13 cellular contexts compared by ENCODE assay signal in the genomic region with DNA sequence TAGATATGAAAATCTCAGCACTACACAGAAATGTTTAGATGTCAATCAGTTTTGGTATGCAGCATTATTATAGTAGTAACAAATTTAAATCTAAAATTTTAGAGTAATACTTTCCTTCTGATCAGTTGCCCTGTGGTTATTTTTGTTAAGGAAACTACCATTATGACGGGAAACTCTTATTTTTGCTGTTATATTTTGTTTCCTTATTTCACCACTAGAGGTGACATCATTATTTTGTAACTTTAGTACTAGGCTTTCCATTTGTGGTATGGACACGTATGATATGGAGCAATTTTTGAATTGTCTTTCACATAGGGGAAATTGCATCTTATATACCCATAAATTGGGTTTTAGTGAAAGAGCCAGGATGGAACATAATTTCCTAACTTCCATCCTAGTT. TPM values are rescaled to one million over a fixed set of nuclear protein-coding genes. Genes with fewer than 3 reads are reported as not detected.
DNase-seq lines count a peak whose midpoint lies in the region; ATAC-seq, FAIRE-seq and TF ChIP-seq lines count a peak whose summit lies in the region.
"Had no signal": no experiment of that assay in that cellular context is flagged by ENCODE, and none has a peak within 500 bp of the region (broad histone marks: within the 10 kb centered on the region; RNA-seq: fewer than 3 reads in every experiment).

No MANE protein-coding gene starts in this region.

- no peak for TF ChIP-seq CTCF in A549 (IDR thresholded peaks at IDR 0.05)
- no peak for TF ChIP-seq CTCF in K562 (IDR thresholded peaks at IDR 0.05 in 2 of 3, conservative IDR thresholded peaks at IDR 0.05 in 1 of 3; ENCODE audit: insufficient read depth in 2 of 3, low read depth in 1 of 3, low read length in 3 of 3)

- TF ChIP-seq POLR2A in A549 (IDR thresholded peaks at IDR 0.05; ENCODE audit: low read length) (no peak), K562 (conservative IDR thresholded peaks at IDR 0.05) (no peak), erythroblast (IDR thresholded peaks at IDR 0.05; ENCODE audit: low read length) (no peak)

- FAIRE-seq in A549 (lab: Jason Lieb, UNC) (peak; percentile 13), K562 (lab: Jason Lieb, UNC) (no peak)

- no peaks in the 10 kb centered on the region for H3K27me3 ChIP-seq in K562 (ENCODE audit: control insufficient read depth in 2 of 2, insufficient read depth in 2 of 2, low read length in 2 of 2)
- H3K27me3 ChIP-seq: heart left ventricle, right lobe of liver had no signal

- WGBS in A549 (ENCODE audit: missing lambda C conversion rate): 68% methylated on average over 2 of the region's 2 CpGs
- 24% methylated on average over 2 of the region's 2 CpGs for WGBS in K562 (ENCODE audit: insufficient coverage, low coverage, missing lambda C conversion rate)

- no peaks in the 10 kb centered on the region for H3K9me1 ChIP-seq in K562 (ENCODE audit: control insufficient read depth, insufficient read depth, low read length)

- CTCF ChIA-PET in A549 (lab: Yijun Ruan, JAX): no interaction called here
- CTCF ChIA-PET in K562 (lab: Yijun Ruan, JAX; ENCODE audit: low intra/inter-chr PET ratio): no interaction called here

- H3K79me2 ChIP-seq in K562 (ENCODE audit: control insufficient read depth, insufficient read depth, low read length): no peaks in the 10 kb centered on the region

- H3K36me3 ChIP-seq in K562 (ENCODE audit: control insufficient read depth, insufficient read depth, low read length): no peaks in the 10 kb centered on the region
- H3K36me3 ChIP-seq: right lobe of liver had no signal

- POLR2A ChIA-PET in A549 (lab: Yijun Ruan, JAX): no interaction called here
- POLR2A ChIA-PET in K562 (lab: Yijun Ruan, JAX): no interaction called here

- H2AFZ ChIP-seq in K562 (ENCODE audit: low read depth, low read length): no peak overlapping the region

- TF ChIP-seq EP300 in A549 (IDR thresholded peaks at IDR 0.05) (no peak), K562 (IDR thresholded peaks at IDR 0.05; ENCODE audit: low read length) (no peak)

- no peak for TF ChIP-seq RAD21 in A549 (conservative IDR thresholded peaks at IDR 0.05 in 1 of 2, IDR thresholded peaks at IDR 0.05 in 1 of 2)
- TF ChIP-seq RAD21 in K562 (CRISPR knock-in tag; conservative IDR thresholded peaks at IDR 0.05 in 1 of 2, IDR thresholded peaks at IDR 0.05 in 1 of 2): no peak

- H3K4me1 ChIP-seq in A549 (peaks cover 5% of the 10 kb centered on the region; the same call in 1 of the 3 replicates), K562 (replicated peaks in 1 of 2; ENCODE audit: control insufficient read depth in 2 of 2, insufficient read depth in 2 of 2, low read length in 2 of 2) (no peaks in the 10 kb centered on the region; a peak in 1 of 5 replicates)

- no peaks in the 10 kb centered on the region for H4K20me1 ChIP-seq in K562 (replicated peaks; ENCODE audit: control insufficient read depth, insufficient read depth, low read length)

- H3K4me2 ChIP-seq in A549 (no peak overlapping the region), K562 (ENCODE audit: insufficient read depth, low read length) (no peak overlapping the region)

- in situ Hi-C loops in K562 (cut with MboI): no loop called here

- H3K9me3 ChIP-seq in A549 (no peaks in the 10 kb centered on the region), K562 (replicated peaks; ENCODE audit: control insufficient read depth, insufficient read depth, low read depth, low read length) (no peaks in the 10 kb centered on the region)
- H3K9me3 ChIP-seq: heart left ventricle, right lobe of liver, thoracic aorta had no signal

- H3K27ac ChIP-seq in A549: no peak overlapping the region
- no peak overlapping the region for H3K27ac ChIP-seq in K562 (ENCODE audit: extremely low read depth, low read depth, low read length)
- H3K27ac ChIP-seq: heart left ventricle, right lobe of liver, thoracic aorta had no signal

- ATAC-seq in A549 (no peak), GM18907 (IDR thresholded peaks at IDR 0.05; ENCODE audit: unreplicated experiment) (peak; percentile 52), HG03442 (IDR thresholded peaks at IDR 0.05; ENCODE audit: unreplicated experiment) (peak; percentile 32), K562 (no peak), left colon (no peak)
- ATAC-seq: heart left ventricle had no signal

- no peak overlapping the region for H3K9ac ChIP-seq in K562 (ENCODE audit: insufficient read depth in 1 of 2, low read depth in 2 of 2, low read length in 2 of 2)

- DNase-seq in A549 (ENCODE audit: low read depth in 1 of 2, low spot score in 1 of 2) (no peak), K562 (ENCODE audit: extremely low read depth in 1 of 4, low spot score in 3 of 4) (peak in 1 of 4 experiments; percentile 12), AG08396 (ENCODE audit: low spot score) (no peak), erythroblast (lab: John Stamatoyannopoulos, UW) (no peak), left colon (no peak), NCI-H69 (lab: John Stamatoyannopoulos, UW) (no peak)
- DNase-seq: CD8-positive, alpha-beta memory T cell; heart left ventricle; NCI-H82; right lobe of liver had no signal

- H3K4me3 ChIP-seq in A549: no peak overlapping the region
- no peak overlapping the region for H3K4me3 ChIP-seq in K562
- H3K4me3 ChIP-seq: heart left ventricle, right lobe of liver, thoracic aorta had no signal

- no TSS peak for BruUV-seq in K562 (replicated peaks; lab: Mats Ljungman, UMichigan)

- intact Hi-C loops in K562 (cut with micrococcal nuclease) (no loop called here), left colon (cut with DNase I, micrococcal nuclease) (no loop called here)

TF ChIP-seq in A549, 52 proteins besides CTCF, POLR2A, EP300 and RAD21 (continues in another document):
- TF ChIP-seq MYC (IDR thresholded peaks at IDR 0.05; ENCODE audit: borderline replicate concordance, low read length) (no peak), CBX2 (IDR thresholded peaks at IDR 0.05; ENCODE audit: borderline replicate concordance, low read depth) (no peak), ZC3H11A (IDR thresholded peaks at IDR 0.05) (no peak), ATOH8 (CRISPR knock-in tag; IDR thresholded peaks at IDR 0.05; ENCODE audit: low read depth) (no peak), GATA3 (IDR thresholded peaks at IDR 0.05; ENCODE audit: borderline replicate concordance) (no peak), RFX5 (IDR thresholded peaks at IDR 0.05) (no peak), RARB (CRISPR knock-in tag; IDR thresholded peaks at IDR 0.05) (no peak), MAX (IDR thresholded peaks at IDR 0.05) (no peak)

TF ChIP-seq in K562, 482 proteins besides CTCF, POLR2A, EP300 and RAD21 (continues in another document):
- TF ChIP-seq ZKSCAN8 (CRISPR knock-in tag; IDR thresholded peaks at IDR 0.05) (no peak), PRDM10 (IDR thresholded peaks at IDR 0.05; ENCODE audit: partially characterized antibody) (no peak)

RNA-seq across cellular contexts. Expression of gene PPP4R2, which starts 19.6 kb away (rescaled TPM):
- 42.9 and 68.4 TPM in 2 replicates for polyA plus RNA-seq in A549 (2011; rRNA removed)
- 7.9 and 8.2 TPM in 2 replicates for polyA plus RNA-seq in A549 (2012; cell fraction: cytosol; rRNA removed)
- polyA plus RNA-seq in A549 (2012; cell fraction: nucleus; rRNA removed): 2.7 and 4.5 TPM in 2 replicates
- polyA plus RNA-seq in A549 (2017; fragmentation: RNase III; extraction: RNeasy Plus Mini Kit Qiagen cat#74134 plus additional on column Dnase treatment): 39.3 to 42.0 TPM (median 39.5 TPM) in 3 replicates
- polyA minus RNA-seq in A549 (2011; rRNA and poly(A)+ RNA removed): 9.8 and 11.9 TPM in 2 replicates
- 13.1 and 47.8 TPM in 2 replicates for total RNA-seq in K562 (2011; cell fraction: chromatin; rRNA removed; ENCODE audit: low replicate concordance)
- total RNA-seq in K562 (2011; cell fraction: nucleolus; rRNA removed): 9.3 TPM in 2 replicates
- 21.8 and 28.9 TPM in 2 replicates for total RNA-seq in K562 (2011; cell fraction: nucleoplasm; rRNA removed)
- total RNA-seq in K562 (2014; rRNA removed): 26.9 and 31.6 TPM in 2 replicates
- total RNA-seq in K562 (2014; rRNA removed; fragmentation: Illumina TruSeq; extraction: Trizol): 46.7 and 57.5 TPM in 2 replicates
- total RNA-seq in K562 (2015; rRNA removed; fragmentation: Illumina TruSeq; extraction: Trizol): 34.9 and 38.7 TPM in 2 replicates
- 43.1 and 49.6 TPM in 2 replicates for total RNA-seq in K562 (2021)
- 17.0 and 32.1 TPM in 2 replicates for polyA plus RNA-seq in K562 (2011; rRNA removed)
- 2.3 and 5.1 TPM in 2 replicates for polyA plus RNA-seq in K562 (2011; cell fraction: cytosol; rRNA removed)
- polyA plus RNA-seq in K562 (2011; cell fraction: nucleus; rRNA removed): 5.0 and 8.1 TPM in 2 replicates
- polyA plus RNA-seq in K562 (2012): 15.2 and 21.6 TPM in 2 replicates
- 23.2 and 27.4 TPM in 2 replicates for polyA plus RNA-seq in K562 (2014; fragmentation: Illumina TruSeq; extraction: Trizol)
- polyA plus RNA-seq in K562 (2014; fragmentation: Nextera tagmentation; extraction: Ambion mirVana): 10 to 100 TPM; 11.0 to 13.8 TPM
- polyA plus RNA-seq in K562 (2014; rRNA removed): 19.4 and 20.0 TPM in 2 replicates
- 39.1 and 41.1 TPM in 2 replicates for polyA minus RNA-seq in K562 (2011; rRNA and poly(A)+ RNA removed)
- 13.3 and 13.9 TPM in 2 replicates for polyA minus RNA-seq in K562 (2011; cell fraction: cytosol; rRNA and poly(A)+ RNA removed)
- 7.9 and 18.3 TPM in 2 replicates for polyA minus RNA-seq in K562 (2011; cell fraction: nucleus; rRNA and poly(A)+ RNA removed)
- total RNA-seq in left colon: 10 to 100 TPM; 76.9 to 90.2 TPM

Comparison
In these comparisons a context has a peak if more than half of its experiments do, and no peak if none do; other contexts are left out.
1. ATAC-seq: peak in GM18907 (single experiment) and HG03442 (single experiment); none in A549 (0 of 2), K562 (single experiment) and left colon (single experiment).